Comparison of ENCODE assay signal across 34 cellular contexts in the genomic region with DNA sequence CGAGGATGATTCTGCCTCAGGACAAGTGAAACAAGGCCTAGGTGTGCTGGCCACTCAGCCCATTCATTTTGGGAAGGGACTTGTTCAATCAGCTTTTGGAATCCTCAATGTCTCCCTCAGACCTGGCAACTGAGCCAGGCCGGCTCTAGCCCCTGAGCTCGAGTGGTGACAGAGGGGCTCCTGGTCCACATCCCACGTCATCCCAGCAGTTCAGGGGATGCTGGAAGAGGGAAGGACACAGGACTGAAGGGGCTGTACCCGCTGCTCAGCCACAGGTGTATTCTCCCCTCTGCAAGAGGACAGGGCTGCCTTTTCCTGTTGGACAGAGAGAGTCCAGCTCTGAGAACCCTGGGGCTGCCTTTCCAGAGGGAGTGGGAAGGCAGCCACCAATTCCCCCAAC.
"Had no signal": no experiment of that assay in that cellular context is flagged by ENCODE, and none has a peak within 500 bp of the region (broad histone marks: within the 10 kb centered on the region; RNA-seq: fewer than 3 reads in every experiment).

No MANE protein-coding gene starts in this region.

- H3K27me3 ChIP-seq: adrenal gland, cardiac muscle cell had no signal

- ATAC-seq: activated CD4-positive, CD25-positive, alpha-beta regulatory T cell treated with anti-CD3 and anti-CD28 coated beads, Interleukin-2, amount 50 U/mL, for 24 hours; activated CD8-positive, alpha-beta T cell treated with anti-CD3 and anti-CD28 coated beads for 36 hours; activated naive CD8-positive, alpha-beta T cell treated with anti-CD3 and anti-CD28 coated beads, Interleukin-2, amount 50 U/mL, for 24 hours; activated T-cell treated with anti-CD3 and anti-CD28 coated beads, Interleukin-2, amount 50 U/mL, for 4 hours; effector memory CD8-positive, alpha-beta T cell; gastroesophageal sphincter; T-helper 17 cell had no signal

- H3K36me3 ChIP-seq: adrenal gland, breast epithelium, cardiac muscle cell, esophagus squamous epithelium, gastroesophageal sphincter, WERI-Rb-1 had no signal

- H3K4me3 ChIP-seq: adrenal gland, breast epithelium, cardiac muscle cell, coronary artery, dorsolateral prefrontal cortex, esophagus squamous epithelium, gastroesophageal sphincter had no signal

- H3K36me3 Mint-ChIP-seq: activated naive CD4-positive, alpha-beta T cell treated with anti-CD3 and anti-CD28 coated beads, Interleukin-2, amount 50 U/mL, for 24 hours; activated naive CD8-positive, alpha-beta T cell treated with anti-CD3 and anti-CD28 coated beads for 36 hours; brain had no signal

- H3K27ac ChIP-seq: adrenal gland, breast epithelium, cardiac muscle cell, coronary artery, dorsolateral prefrontal cortex, epithelial cell of prostate, esophagus squamous epithelium, gastroesophageal sphincter, WERI-Rb-1 had no signal

- H3K4me1 ChIP-seq: adrenal gland, breast epithelium, esophagus squamous epithelium, gastroesophageal sphincter had no signal

- DNase-seq: activated B cell treated with CpG ODN at 0.5 μM for 24 hours; activated CD4-positive, alpha-beta T cell treated with anti-CD3 and anti-CD28 coated beads for 48 hours; activated CD4-positive, alpha-beta T cell treated with anti-CD3 and anti-CD28 coated beads, Interleukin-2, amount 50 U/mL, for 1 hour; activated CD4-positive, alpha-beta T cell treated with anti-CD3 and anti-CD28 coated beads, Interleukin-2, amount 50 U/mL, for 48 hours; activated CD8-positive, alpha-beta T cell treated with anti-CD3 and anti-CD28 coated beads for 36 hours; activated effector memory CD4-positive, alpha-beta T cell treated with anti-CD3 and anti-CD28 coated beads, Interleukin-2, amount 50 U/mL, for 16 hours; activated naive CD4-positive, alpha-beta T cell treated with anti-CD3 and anti-CD28 coated beads for 36 hours; activated naive CD8-positive, alpha-beta T cell treated with anti-CD3 and anti-CD28 coated beads for 36 hours; activated naive CD8-positive, alpha-beta T cell treated with anti-CD3 and anti-CD28 coated beads, Interleukin-2, amount 50 U/mL, for 24 hours; activated T-cell treated with anti-CD3 and anti-CD28 coated beads, Interleukin-2, amount 50 U/mL, for 4 hours; amygdala; aorta; dorsolateral prefrontal cortex; effector CD4-positive, alpha-beta T cell; effector memory CD8-positive, alpha-beta T cell; esophagus squamous epithelium; foreskin melanocyte; T-helper 1 cell; T-helper 17 cell; T1000; WERI-Rb-1 had no signal

- H3K4me3 Mint-ChIP-seq: activated B cell treated with CpG ODN at 0.5 μM for 24 hours; activated CD8-positive, alpha-beta T cell treated with anti-CD3 and anti-CD28 coated beads for 36 hours; activated naive CD4-positive, alpha-beta T cell treated with anti-CD3 and anti-CD28 coated beads for 36 hours; activated naive CD4-positive, alpha-beta T cell treated with anti-CD3 and anti-CD28 coated beads, Interleukin-2, amount 50 U/mL, for 24 hours; activated naive CD8-positive, alpha-beta T cell treated with anti-CD3 and anti-CD28 coated beads for 36 hours; activated naive CD8-positive, alpha-beta T cell treated with anti-CD3 and anti-CD28 coated beads, Interleukin-2, amount 50 U/mL, for 24 hours; activated T-cell treated with anti-CD3 and anti-CD28 coated beads, Interleukin-2, amount 50 U/mL, for 4 hours; brain; central memory CD8-positive, alpha-beta T cell; dendritic cell treated with granulocyte-macrophage colony-stimulating factor and Interleukin-4, amounts not matched to agents 40 ng/mL and 50 ng/mL, for 4 days; effector memory CD8-positive, alpha-beta T cell; T-helper 17 cell; T-helper 2 cell treated with Interferon-gamma antibody and Interleukin-4, amounts not matched to agents 5 μg/mL and 100 μg/mL, for 36 hours had no signal

- H3K27me3 Mint-ChIP-seq: activated CD8-positive, alpha-beta T cell treated with anti-CD3 and anti-CD28 coated beads for 36 hours; activated naive CD4-positive, alpha-beta T cell treated with anti-CD3 and anti-CD28 coated beads, Interleukin-2, amount 50 U/mL, for 24 hours; activated naive CD8-positive, alpha-beta T cell treated with anti-CD3 and anti-CD28 coated beads for 36 hours had no signal

- H3K9me3 Mint-ChIP-seq: activated B cell treated with CpG ODN at 0.5 μM for 24 hours; activated CD8-positive, alpha-beta T cell treated with anti-CD3 and anti-CD28 coated beads for 36 hours; activated naive CD4-positive, alpha-beta T cell treated with anti-CD3 and anti-CD28 coated beads for 36 hours; activated naive CD4-positive, alpha-beta T cell treated with anti-CD3 and anti-CD28 coated beads, Interleukin-2, amount 50 U/mL, for 24 hours; activated naive CD8-positive, alpha-beta T cell treated with anti-CD3 and anti-CD28 coated beads for 36 hours; activated naive CD8-positive, alpha-beta T cell treated with anti-CD3 and anti-CD28 coated beads, Interleukin-2, amount 50 U/mL, for 24 hours; activated T-helper 2 cell treated with anti-CD3 and anti-CD28 coated beads, Interferon-gamma antibody, Interleukin-2, Interleukin-4, amounts not matched to agents 10 μg/mL and 5 μg/mL and 100 μg/mL, durations not matched to agents 14 hours and 24 hours and 36 hours; central memory CD8-positive, alpha-beta T cell; dendritic cell treated with granulocyte-macrophage colony-stimulating factor and Interleukin-4, amounts not matched to agents 40 ng/mL and 50 ng/mL, for 4 days; effector memory CD8-positive, alpha-beta T cell; T-helper 2 cell treated with Interferon-gamma antibody and Interleukin-4, amounts not matched to agents 5 μg/mL and 100 μg/mL, for 36 hours had no signal

- H3K9me3 ChIP-seq: adrenal gland, esophagus squamous epithelium had no signal

- H3K4me1 Mint-ChIP-seq: activated B cell treated with CpG ODN at 0.5 μM for 24 hours; activated naive CD4-positive, alpha-beta T cell treated with anti-CD3 and anti-CD28 coated beads, Interleukin-2, amount 50 U/mL, for 24 hours; activated naive CD8-positive, alpha-beta T cell treated with anti-CD3 and anti-CD28 coated beads for 36 hours; activated naive CD8-positive, alpha-beta T cell treated with anti-CD3 and anti-CD28 coated beads, Interleukin-2, amount 50 U/mL, for 24 hours; central memory CD8-positive, alpha-beta T cell had no signal

- H3K27ac Mint-ChIP-seq: activated B cell treated with CpG ODN at 0.5 μM for 24 hours; activated CD8-positive, alpha-beta T cell treated with anti-CD3 and anti-CD28 coated beads for 36 hours; activated naive CD4-positive, alpha-beta T cell treated with anti-CD3 and anti-CD28 coated beads for 36 hours; activated naive CD4-positive, alpha-beta T cell treated with anti-CD3 and anti-CD28 coated beads, Interleukin-2, amount 50 U/mL, for 24 hours; activated naive CD8-positive, alpha-beta T cell treated with anti-CD3 and anti-CD28 coated beads for 36 hours; activated naive CD8-positive, alpha-beta T cell treated with anti-CD3 and anti-CD28 coated beads, Interleukin-2, amount 50 U/mL, for 24 hours; activated T-helper 2 cell treated with anti-CD3 and anti-CD28 coated beads, Interferon-gamma antibody, Interleukin-2, Interleukin-4, amounts not matched to agents 10 μg/mL and 5 μg/mL and 100 μg/mL, durations not matched to agents 14 hours and 24 hours and 36 hours; brain; dendritic cell treated with granulocyte-macrophage colony-stimulating factor and Interleukin-4, amounts not matched to agents 40 ng/mL and 50 ng/mL, for 4 days; effector memory CD8-positive, alpha-beta T cell; T-helper 17 cell; T-helper 2 cell treated with Interferon-gamma antibody and Interleukin-4, amounts not matched to agents 5 μg/mL and 100 μg/mL, for 36 hours had no signal
